In the genomic region with DNA sequence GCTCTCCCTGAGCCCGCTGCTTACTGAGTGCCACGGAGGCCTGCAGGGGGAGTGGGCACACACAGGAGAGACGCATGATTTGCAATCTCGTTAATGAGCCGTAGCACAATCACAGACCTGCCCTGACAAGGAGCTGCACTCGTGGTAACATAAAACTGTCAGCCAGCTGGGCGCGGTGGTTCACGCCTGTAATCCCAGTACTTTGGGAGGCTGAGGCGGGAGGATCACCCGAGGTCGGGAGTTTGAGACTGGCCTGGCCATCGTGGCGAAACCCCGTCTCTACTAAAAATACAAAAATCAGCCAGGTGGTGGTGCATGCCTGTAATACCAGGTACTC, we compare ENCODE assay signal across 1 cellular context.
TF ChIP-seq lines count a peak whose summit lies in the region.

No MANE protein-coding gene starts in this region.

TF ChIP-seq in HEK293, 187 proteins besides CTCF, POLR2A, EP300 and RAD21 (continued from another document):
- TF ChIP-seq, protein P1, sequence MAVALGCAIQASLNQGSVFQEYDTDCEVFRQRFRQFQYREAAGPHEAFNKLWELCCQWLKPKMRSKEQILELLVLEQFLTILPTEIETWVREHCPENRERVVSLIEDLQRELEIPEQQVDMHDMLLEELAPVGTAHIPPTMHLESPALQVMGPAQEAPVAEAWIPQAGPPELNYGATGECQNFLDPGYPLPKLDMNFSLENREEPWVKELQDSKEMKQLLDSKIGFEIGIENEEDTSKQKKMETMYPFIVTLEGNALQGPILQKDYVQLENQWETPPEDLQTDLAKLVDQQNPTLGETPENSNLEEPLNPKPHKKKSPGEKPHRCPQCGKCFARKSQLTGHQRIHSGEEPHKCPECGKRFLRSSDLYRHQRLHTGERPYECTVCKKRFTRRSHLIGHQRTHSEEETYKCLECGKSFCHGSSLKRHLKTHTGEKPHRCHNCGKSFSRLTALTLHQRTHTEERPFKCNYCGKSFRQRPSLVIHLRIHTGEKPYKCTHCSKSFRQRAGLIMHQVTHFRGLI (tag by site-specific recombination; IDR thresholded peaks at IDR 0.05) = no peak
- TF ChIP-seq ZBTB17 (tag by site-specific recombination; IDR thresholded peaks at IDR 0.05) (no peak), ZNF677 (tag by site-specific recombination; IDR thresholded peaks at IDR 0.05) (no peak), GFI1B (tag by site-specific recombination; IDR thresholded peaks at IDR 0.05) (0 out of 2 replicates have a peak, but pooled peaks have one; percentile 22), ZNF571 (tag by site-specific recombination; IDR thresholded peaks at IDR 0.05) (no peak), OSR2 (tag by site-specific recombination; IDR thresholded peaks at IDR 0.05) (0 out of 2 replicates have a peak, but pooled peaks have one; percentile 18), ZNF629 (tag by site-specific recombination; IDR thresholded peaks at IDR 0.05) (no peak)
